In genomic region chr6:133957780-133958242, GRCh38 we compare ENCODE assay signal across 1 cellular context.
TF ChIP-seq lines count a peak whose summit lies in the region.

No MANE protein-coding gene starts in this region.

TF ChIP-seq in GM12878, 131 proteins besides CTCF, POLR2A, EP300 and RAD21:
- no peak for TF ChIP-seq POLR2AphosphoS5 (IDR thresholded peaks at IDR 0.05; ENCODE audit: low read length)
- TF ChIP-seq MYC (IDR thresholded peaks at IDR 0.05; ENCODE audit: insufficient read depth, insufficient read length, insufficient replicate concordance, low read length, severe bottlenecking), result no peak
- no peak for TF ChIP-seq TCF7 (IDR thresholded peaks at IDR 0.05; ENCODE audit: borderline replicate concordance)
- TF ChIP-seq RBBP5 (conservative IDR thresholded peaks at IDR 0.05), result no peak
- TF ChIP-seq BACH1 (IDR thresholded peaks at IDR 0.05; ENCODE audit: borderline replicate concordance), result no peak
- no peak for TF ChIP-seq MEF2B (IDR thresholded peaks at IDR 0.05; ENCODE audit: partially characterized antibody, poor library complexity, severe bottlenecking)
